In genomic region chr2:201137505-201138400, GRCh38 we compare ENCODE assay signal across 1 cellular context.
TF ChIP-seq lines count a peak whose summit lies in the region.

No MANE protein-coding gene starts in this region.

TF ChIP-seq in SK-N-SH, 30 proteins besides CTCF, POLR2A, EP300 and RAD21 (continued from another document):
- no peak for TF ChIP-seq USF1 (IDR thresholded peaks at IDR 0.05; ENCODE audit: borderline replicate concordance, low read depth)
- TF ChIP-seq GABPA (IDR thresholded peaks at IDR 0.05; ENCODE audit: low read depth) = no peak
- TF ChIP-seq, protein P1, sequence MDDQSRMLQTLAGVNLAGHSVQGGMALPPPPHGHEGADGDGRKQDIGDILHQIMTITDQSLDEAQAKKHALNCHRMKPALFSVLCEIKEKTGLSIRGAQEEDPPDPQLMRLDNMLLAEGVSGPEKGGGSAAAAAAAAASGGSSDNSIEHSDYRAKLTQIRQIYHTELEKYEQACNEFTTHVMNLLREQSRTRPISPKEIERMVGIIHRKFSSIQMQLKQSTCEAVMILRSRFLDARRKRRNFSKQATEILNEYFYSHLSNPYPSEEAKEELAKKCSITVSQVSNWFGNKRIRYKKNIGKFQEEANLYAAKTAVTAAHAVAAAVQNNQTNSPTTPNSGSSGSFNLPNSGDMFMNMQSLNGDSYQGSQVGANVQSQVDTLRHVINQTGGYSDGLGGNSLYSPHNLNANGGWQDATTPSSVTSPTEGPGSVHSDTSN (IDR thresholded peaks at IDR 0.05) = no peak
- no peak for TF ChIP-seq USF2 (IDR thresholded peaks at IDR 0.05; ENCODE audit: borderline replicate concordance, low read depth, low read length)
- TF ChIP-seq, protein P2, sequence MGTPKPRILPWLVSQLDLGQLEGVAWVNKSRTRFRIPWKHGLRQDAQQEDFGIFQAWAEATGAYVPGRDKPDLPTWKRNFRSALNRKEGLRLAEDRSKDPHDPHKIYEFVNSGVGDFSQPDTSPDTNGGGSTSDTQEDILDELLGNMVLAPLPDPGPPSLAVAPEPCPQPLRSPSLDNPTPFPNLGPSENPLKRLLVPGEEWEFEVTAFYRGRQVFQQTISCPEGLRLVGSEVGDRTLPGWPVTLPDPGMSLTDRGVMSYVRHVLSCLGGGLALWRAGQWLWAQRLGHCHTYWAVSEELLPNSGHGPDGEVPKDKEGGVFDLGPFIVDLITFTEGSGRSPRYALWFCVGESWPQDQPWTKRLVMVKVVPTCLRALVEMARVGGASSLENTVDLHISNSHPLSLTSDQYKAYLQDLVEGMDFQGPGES (IDR thresholded peaks at IDR 0.05; ENCODE audit: low read depth, low read length) = no peak
- no peak for TF ChIP-seq FOXJ3 (CRISPR knock-in tag; IDR thresholded peaks at IDR 0.05)
- no peak for TF ChIP-seq CHD2 (IDR thresholded peaks at IDR 0.05; ENCODE audit: low read length, partially characterized antibody)
- no peak for TF ChIP-seq RXRA (IDR thresholded peaks at IDR 0.05; ENCODE audit: borderline replicate concordance, low read depth)
TF ChIP-seq in SK-N-SH: peak in this region for 0.
